ENCODE assay signal across 8 cellular contexts in genomic region chr5:72108200-72109050, GRCh38. TPM values are rescaled to one million over a fixed set of nuclear protein-coding genes. Genes with fewer than 3 reads are reported as not detected.
DNase-seq lines count a peak whose midpoint lies in the region; ATAC-seq and TF ChIP-seq lines count a peak whose summit lies in the region.

No MANE protein-coding gene starts in this region.

- no peak for TF ChIP-seq CTCF in activated B cell treated with CpG ODN at 0.5 μM for 24 hours (IDR thresholded peaks at IDR 0.05)
- no peak for TF ChIP-seq CTCF in foreskin keratinocyte (conservative IDR thresholded peaks at IDR 0.05)

- CTCF ChIA-PET in activated naive CD4-positive, alpha-beta T cell treated with anti-CD3 and anti-CD28 coated beads, Interleukin-2, amount 10 ng/mL, durations not matched to agents 7 days and 5 days (lab: Charles Lee): no interaction called here
- CTCF ChIA-PET in activated B cell treated with CpG ODN at 0.5 μM for 24 hours (lab: Charles Lee): no interaction called here

- no peak overlapping the region for H3K27ac ChIP-seq in foreskin keratinocyte

- H3K27me3 ChIP-seq in foreskin keratinocyte: peaks cover 7% of the 10 kb centered on the region

- no peak for ATAC-seq in activated B cell treated with CpG ODN at 0.5 μM for 24 hours (ENCODE audit: low read depth)
- ATAC-seq in foreskin keratinocyte: peak; percentile 75
- no peak for ATAC-seq in naive thymus-derived CD8-positive, alpha-beta T cell
- no peak for ATAC-seq in GM19467 (IDR thresholded peaks at IDR 0.05; ENCODE audit: unreplicated experiment)

- intact Hi-C loops in activated B cell treated with CpG ODN at 0.5 μM for 24 hours (cut with micrococcal nuclease): no loop called here

- peaks cover 3% of the 10 kb centered on the region for H3K4me1 ChIP-seq in foreskin keratinocyte

- H3K27ac Mint-ChIP-seq in activated naive CD4-positive, alpha-beta T cell treated with anti-CD3 and anti-CD28 coated beads, Interleukin-2, amount 10 ng/mL, durations not matched to agents 7 days and 5 days: no peak overlapping the region
- H3K27ac Mint-ChIP-seq in activated B cell treated with CpG ODN at 0.5 μM for 24 hours: no peak overlapping the region
- H3K27ac Mint-ChIP-seq in naive thymus-derived CD8-positive, alpha-beta T cell: no peak overlapping the region

- POLR2A ChIA-PET in activated B cell treated with CpG ODN at 0.5 μM for 24 hours (lab: Charles Lee): no interaction called here
- POLR2A ChIA-PET in naive thymus-derived CD8-positive, alpha-beta T cell (lab: Charles Lee): no interaction called here

- no peak for DNase-seq in activated naive CD4-positive, alpha-beta T cell treated with anti-CD3 and anti-CD28 coated beads, Interleukin-2, amount 10 ng/mL, durations not matched to agents 7 days and 5 days
- DNase-seq in activated naive CD4-positive, alpha-beta T cell (lab: John Stamatoyannopoulos, UW): no peak
- DNase-seq in NCI-H1092 (lab: John Stamatoyannopoulos, UW) (peak; percentile 61), activated B cell treated with CpG ODN at 0.5 μM for 24 hours (no peak), foreskin keratinocyte (peak; percentile 17 to 56), T-helper 9 cell (no peak)
- DNase-seq in naive thymus-derived CD8-positive, alpha-beta T cell: no peak

- H3K4me1 Mint-ChIP-seq in activated naive CD4-positive, alpha-beta T cell treated with anti-CD3 and anti-CD28 coated beads, Interleukin-2, amount 10 ng/mL, durations not matched to agents 7 days and 5 days: peaks cover 8% of the 10 kb centered on the region
- peaks cover 19% of the 10 kb centered on the region for H3K4me1 Mint-ChIP-seq in activated B cell treated with CpG ODN at 0.5 μM for 24 hours
- H3K4me1 Mint-ChIP-seq in naive thymus-derived CD8-positive, alpha-beta T cell: peaks cover 4 to 18% (median 13%) of the 10 kb centered on the region in 4 donors

- H3K4me3 Mint-ChIP-seq in activated naive CD4-positive, alpha-beta T cell treated with anti-CD3 and anti-CD28 coated beads, Interleukin-2, amount 10 ng/mL, durations not matched to agents 7 days and 5 days: peak overlapping the region; percentile 21
- peak overlapping the region; percentile 71 for H3K4me3 Mint-ChIP-seq in activated B cell treated with CpG ODN at 0.5 μM for 24 hours
- peak overlapping the region in 9 of 10 donors; percentile 18 to 78 (median 43) for H3K4me3 Mint-ChIP-seq in naive thymus-derived CD8-positive, alpha-beta T cell

- peaks cover 70% of the 10 kb centered on the region for H3K27me3 Mint-ChIP-seq in activated naive CD4-positive, alpha-beta T cell treated with anti-CD3 and anti-CD28 coated beads, Interleukin-2, amount 10 ng/mL, durations not matched to agents 7 days and 5 days
- peaks cover 51% of the 10 kb centered on the region for H3K27me3 Mint-ChIP-seq in activated B cell treated with CpG ODN at 0.5 μM for 24 hours
- peaks cover 32 to 60% (median 41%) of the 10 kb centered on the region in 5 donors for H3K27me3 Mint-ChIP-seq in naive thymus-derived CD8-positive, alpha-beta T cell

- no peaks in the 10 kb centered on the region for H3K9me3 Mint-ChIP-seq in activated naive CD4-positive, alpha-beta T cell treated with anti-CD3 and anti-CD28 coated beads, Interleukin-2, amount 10 ng/mL, durations not matched to agents 7 days and 5 days
- H3K9me3 Mint-ChIP-seq in activated B cell treated with CpG ODN at 0.5 μM for 24 hours: no peaks in the 10 kb centered on the region
- peaks cover 0 to 3% (median 0%) of the 10 kb centered on the region in 9 donors for H3K9me3 Mint-ChIP-seq in naive thymus-derived CD8-positive, alpha-beta T cell

- no peaks in the 10 kb centered on the region for H3K36me3 Mint-ChIP-seq in activated naive CD4-positive, alpha-beta T cell treated with anti-CD3 and anti-CD28 coated beads, Interleukin-2, amount 10 ng/mL, durations not matched to agents 7 days and 5 days
- H3K36me3 Mint-ChIP-seq in activated B cell treated with CpG ODN at 0.5 μM for 24 hours (ENCODE audit: low read depth): no peaks in the 10 kb centered on the region
- H3K36me3 Mint-ChIP-seq in naive thymus-derived CD8-positive, alpha-beta T cell: no peaks in the 10 kb centered on the region

RNA-seq across cellular contexts. Expression of gene MAP1B, which starts 1.1 kb away (rescaled TPM):
- 0.09 and 0.10 TPM in 2 replicates for total RNA-seq in activated B cell treated with CpG ODN at 0.5 μM for 24 hours
- total RNA-seq in foreskin keratinocyte: 9.5 and 17.2 TPM in 2 replicates
- 1.4 and 2.4 TPM in 2 replicates for polyA plus RNA-seq in foreskin keratinocyte
- total RNA-seq in naive thymus-derived CD8-positive, alpha-beta T cell: not detected
- polyA plus RNA-seq in naive thymus-derived CD8-positive, alpha-beta T cell: under 1 TPM; 0.08 to 0.46 (median 0.36) TPM

Comparison
In these comparisons a context has a peak if more than half of its experiments do, and no peak if none do; other contexts are left out.
1. DNase-seq: peak in NCI-H1092 (single experiment) and foreskin keratinocyte (2 of 2); none in activated naive CD4-positive, alpha-beta T cell treated with anti-CD3 and anti-CD28 coated beads, Interleukin-2, amount 10 ng/mL, durations not matched to agents 7 days and 5 days (single experiment), activated naive CD4-positive, alpha-beta T cell (0 of 4), activated B cell treated with CpG ODN at 0.5 μM for 24 hours (single experiment), naive thymus-derived CD8-positive, alpha-beta T cell (0 of 10) and T-helper 9 cell (single experiment).
2. H3K4me3 Mint-ChIP-seq: peak in every context shown above with its lines; median percentile 71 in activated B cell treated with CpG ODN at 0.5 μM for 24 hours; 43 in naive thymus-derived CD8-positive, alpha-beta T cell; 21 in activated naive CD4-positive, alpha-beta T cell treated with anti-CD3 and anti-CD28 coated beads, Interleukin-2, amount 10 ng/mL, durations not matched to agents 7 days and 5 days.